ENCODE assay signal across 19 cellular contexts in the genomic region with DNA sequence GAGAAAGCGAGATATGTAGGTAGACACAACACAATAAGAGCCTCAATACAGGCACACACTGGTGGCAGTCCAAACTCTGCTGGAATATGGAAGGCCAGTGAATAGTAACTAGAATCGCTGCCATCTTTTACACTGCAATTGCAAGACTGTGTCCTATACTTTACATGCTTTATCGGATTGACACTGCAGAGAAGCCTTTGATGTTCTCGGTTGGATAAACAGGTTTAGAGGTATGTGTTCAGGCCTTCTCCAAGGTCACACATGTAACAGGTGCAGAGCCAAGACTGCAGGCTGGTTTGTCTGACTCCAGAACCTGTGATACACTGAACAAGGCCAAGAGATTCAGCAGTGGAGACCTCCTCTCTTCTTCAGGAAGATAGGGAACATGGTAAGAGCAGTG. TPM values are rescaled to one million over a fixed set of nuclear protein-coding genes. Genes with fewer than 3 reads are reported as not detected.
A peak's percentile ranks its signal among the peaks of the same experiment; 100 is the strongest.
DNase-seq lines count a peak whose midpoint lies in the region; ATAC-seq and TF ChIP-seq lines count a peak whose summit lies in the region.
"Had no signal": no experiment of that assay in that cellular context is flagged by ENCODE, and none has a peak within 500 bp of the region (broad histone marks: within the 10 kb centered on the region; RNA-seq: fewer than 3 reads in every experiment).

No MANE protein-coding gene starts in this region.

- no peak overlapping the region for H3K4me2 ChIP-seq in mammary epithelial cell (ENCODE audit: insufficient read depth, low read depth, low read length)
- H3K4me2 ChIP-seq: A549, BLaER1 had no signal

- no peak overlapping the region for H3K27ac ChIP-seq in mammary epithelial cell (ENCODE audit: insufficient read depth, low read depth, low read length)
- H3K27ac ChIP-seq: 22Rv1, A549, BLaER1 had no signal

- H3K27me3 Mint-ChIP-seq in MCF 10A (ENCODE audit: insufficient read depth, unreplicated experiment) (no peaks in the 10 kb centered on the region), memory B cell (no peaks in the 10 kb centered on the region)
- no peaks in the 10 kb centered on the region for H3K27me3 Mint-ChIP-seq in stimulated activated memory B cell treated with anti-CD40 and anti-IgM and Interleukin-4, amounts not matched to agents 10 μg/mL and 1 μg/mL and 100 μg/mL, for 72 hours
- H3K27me3 Mint-ChIP-seq: CD4-positive, alpha-beta memory T cell; CD4-positive, CD25-positive, alpha-beta regulatory T cell; CD8-positive, alpha-beta memory T cell had no signal

- H3K36me3 ChIP-seq in mammary epithelial cell (ENCODE audit: insufficient read depth, low read length) = no peaks in the 10 kb centered on the region
- H3K36me3 ChIP-seq: BE2C had no signal

- dilution Hi-C loops in mammary epithelial cell (cut with HindIII; ENCODE audit: low sequenced_read_pairs) = no loop called here

- no peak overlapping the region for H2AFZ ChIP-seq in mammary epithelial cell (ENCODE audit: low read depth, low read length)

- no peaks in the 10 kb centered on the region for H3K9me3 ChIP-seq in mammary epithelial cell (replicated peaks; ENCODE audit: insufficient read depth, low read length)
- H3K9me3 ChIP-seq: A549, BE2C had no signal

- H3K4me1 Mint-ChIP-seq in MCF 10A (ENCODE audit: insufficient read depth, unreplicated experiment) (peaks cover 9% of the 10 kb centered on the region), memory B cell (peaks cover 10% of the 10 kb centered on the region)
- H3K4me1 Mint-ChIP-seq in stimulated activated memory B cell treated with anti-CD40 and anti-IgM and Interleukin-4, amounts not matched to agents 10 μg/mL and 1 μg/mL and 100 μg/mL, for 72 hours = peaks cover 10% of the 10 kb centered on the region

- H3K4me3 ChIP-seq in mammary epithelial cell (replicated peaks in 1 of 3; ENCODE audit: insufficient read depth in 1 of 3, low read depth in 2 of 3, low read length in 3 of 3) = no peak overlapping the region
- H3K4me3 ChIP-seq: A549, BLaER1 had no signal

- no peaks in the 10 kb centered on the region for H3K27me3 ChIP-seq in mammary epithelial cell (ENCODE audit: insufficient read depth, low read length)
- H3K27me3 ChIP-seq: BE2C, BLaER1 had no signal

- H3K36me3 Mint-ChIP-seq in MCF 10A (ENCODE audit: insufficient read depth, unreplicated experiment) (peaks cover 18% of the 10 kb centered on the region), memory B cell (peaks cover 7% of the 10 kb centered on the region)
- H3K36me3 Mint-ChIP-seq in stimulated activated memory B cell treated with anti-CD40 and anti-IgM and Interleukin-4, amounts not matched to agents 10 μg/mL and 1 μg/mL and 100 μg/mL, for 72 hours = peaks cover 5% of the 10 kb centered on the region

- no peaks in the 10 kb centered on the region for H3K9me3 Mint-ChIP-seq in MCF 10A (ENCODE audit: unreplicated experiment)
- no peaks in the 10 kb centered on the region for H3K9me3 Mint-ChIP-seq in memory B cell
- no peaks in the 10 kb centered on the region for H3K9me3 Mint-ChIP-seq in stimulated activated memory B cell treated with anti-CD40 and anti-IgM and Interleukin-4, amounts not matched to agents 10 μg/mL and 1 μg/mL and 100 μg/mL, for 72 hours
- H3K9me3 Mint-ChIP-seq: CD14-positive monocyte; CD4-positive, CD25-positive, alpha-beta regulatory T cell; CD8-positive, alpha-beta memory T cell had no signal

- peak overlapping the region; percentile 17 for H3K27ac Mint-ChIP-seq in MCF 10A (ENCODE audit: low read depth, unreplicated experiment)
- peak overlapping the region; percentile 54 for H3K27ac Mint-ChIP-seq in memory B cell
- peak overlapping the region; percentile 23 for H3K27ac Mint-ChIP-seq in stimulated activated memory B cell treated with anti-CD40 and anti-IgM and Interleukin-4, amounts not matched to agents 10 μg/mL and 1 μg/mL and 100 μg/mL, for 72 hours
- H3K27ac Mint-ChIP-seq: CD4-positive, alpha-beta memory T cell; CD4-positive, CD25-positive, alpha-beta regulatory T cell had no signal

- in situ Hi-C loops in mammary epithelial cell (cut with MboI; ENCODE audit: low sequenced_read_pairs in 2 of 2) = no loop called here

- no peaks in the 10 kb centered on the region for H4K20me1 ChIP-seq in mammary epithelial cell (ENCODE audit: insufficient read depth, low read length)
- H4K20me1 ChIP-seq: BLaER1 had no signal

- CTCF ChIA-PET in MCF 10A (lab: Yijun Ruan, JAX) (no interaction called here), mammary epithelial cell (lab: Charles Lee; ENCODE audit: low non-redundant PET) (no interaction called here)

- ATAC-seq in memory B cell (ENCODE audit: low read depth) = no peak
- ATAC-seq in stimulated activated memory B cell treated with anti-CD40 and anti-IgM and Interleukin-4, amounts not matched to agents 10 μg/mL and 1 μg/mL and 100 μg/mL, for 72 hours = no peak
- ATAC-seq: A549 had no signal

- H3K79me2 ChIP-seq in mammary epithelial cell (ENCODE audit: insufficient read depth, low read length) = no peaks in the 10 kb centered on the region

- WGBS in mammary epithelial cell (ENCODE audit: low coverage, missing lambda C conversion rate) = 77% methylated on average over 4 of the region's 4 CpGs

- no peak overlapping the region for H3K9ac ChIP-seq in mammary epithelial cell (ENCODE audit: insufficient read depth, low read length)
- H3K9ac ChIP-seq: BLaER1 had no signal

- H3K4me3 Mint-ChIP-seq in MCF 10A (ENCODE audit: unreplicated experiment) = no peak overlapping the region
- H3K4me3 Mint-ChIP-seq in memory B cell = no peak overlapping the region
- no peak overlapping the region for H3K4me3 Mint-ChIP-seq in stimulated activated memory B cell treated with anti-CD40 and anti-IgM and Interleukin-4, amounts not matched to agents 10 μg/mL and 1 μg/mL and 100 μg/mL, for 72 hours
- H3K4me3 Mint-ChIP-seq: CD14-positive monocyte; CD8-positive, alpha-beta memory T cell had no signal

- intact Hi-C loops in MCF 10A (cut with micrococcal nuclease) (no loop called here), mammary epithelial cell (cut with micrococcal nuclease) (no loop called here)

- DNase-seq in MCF 10A (ENCODE audit: unreplicated experiment) = no peak
- no peak for DNase-seq in mammary epithelial cell
- no peak for DNase-seq in memory B cell (ENCODE audit: low spot score in 2 of 2)
- DNase-seq in DMS 273 (lab: John Stamatoyannopoulos, UW; ENCODE audit: unreplicated experiment) = no peak
- DNase-seq in HuH-7 (ENCODE audit: low spot score) = no peak
- DNase-seq: BE2C; C1 segment of cervical spinal cord; CD4-positive, alpha-beta memory T cell; CD4-positive, CD25-positive, alpha-beta regulatory T cell; CD8-positive, alpha-beta memory T cell; COR-L47; DMS79 treated with DMSO at 0.1 percent for 48 hours; GF-D8 had no signal

- BruUV-seq in MCF 10A (replicated peaks; lab: Mats Ljungman, UMichigan) (no TSS peak), mammary epithelial cell (replicated peaks; lab: Mats Ljungman, UMichigan) (no TSS peak)

- TF ChIP-seq CTCF in MCF 10A (IDR thresholded peaks at IDR 0.05; ENCODE audit: unreplicated experiment) (no peak), mammary epithelial cell (conservative IDR thresholded peaks at IDR 0.05 in 1 of 2, IDR thresholded peaks at IDR 0.05 in 1 of 2; ENCODE audit: extremely low read depth in 1 of 2, insufficient read depth in 1 of 2, low read depth in 1 of 2, low read length in 2 of 2) (no peak)

- POLR2A ChIA-PET in MCF 10A (lab: Yijun Ruan, JAX) = no interaction called here

- peaks cover 6% of the 10 kb centered on the region for H3K4me1 ChIP-seq in mammary epithelial cell (ENCODE audit: insufficient read depth, low read length)
- H3K4me1 ChIP-seq: A549, BE2C, BLaER1 had no signal

RNA-seq across cellular contexts. Expression of a gene that starts 5.1 kb away (rescaled TPM):
- total RNA-seq in MCF 10A (2022) (45.5 and 55.7 TPM in 2 replicates), mammary epithelial cell (100 to 1,000 TPM in 1 of 2 donors, 10 to 100 TPM in 1; 18.2 to 169 TPM)
- polyA plus RNA-seq in mammary epithelial cell = 113 TPM
- polyA minus RNA-seq in mammary epithelial cell = 140 TPM
- total RNA-seq: CD4-positive, alpha-beta memory T cell; CD4-positive, CD25-positive, alpha-beta regulatory T cell; CD8-positive, alpha-beta memory T cell had no signal
- polyA plus RNA-seq: CD14-positive monocyte; CD4-positive, alpha-beta memory T cell; CD4-positive, CD25-positive, alpha-beta regulatory T cell; CD8-positive, alpha-beta memory T cell had no signal

RNA-seq across cellular contexts. Expression of a gene that starts 22.7 kb away (rescaled TPM):
- total RNA-seq in MCF 10A (2022) = 12.2 and 12.7 TPM in 2 replicates
- 10 to 100 TPM in 1 of 2 donors, 1 to 10 TPM in 1; 2.7 to 17.9 TPM for total RNA-seq in mammary epithelial cell
- 9.6 TPM for polyA plus RNA-seq in mammary epithelial cell
- not detected for polyA minus RNA-seq in mammary epithelial cell
- total RNA-seq: CD4-positive, alpha-beta memory T cell; CD8-positive, alpha-beta memory T cell had no signal
- polyA plus RNA-seq: CD14-positive monocyte; CD4-positive, alpha-beta memory T cell; CD8-positive, alpha-beta memory T cell had no signal

RNA-seq across cellular contexts. Expression of a gene that starts 34.6 kb away (rescaled TPM):
- total RNA-seq in MCF 10A (2022) = not detected in 2 replicates
- total RNA-seq in mammary epithelial cell = not detected
- polyA plus RNA-seq in mammary epithelial cell = not detected
- not detected for polyA minus RNA-seq in mammary epithelial cell
- total RNA-seq: A172; CD4-positive, alpha-beta memory T cell; CD4-positive, CD25-positive, alpha-beta regulatory T cell; CD8-positive, alpha-beta memory T cell had no signal
- polyA plus RNA-seq: A549; CD14-positive monocyte; CD4-positive, alpha-beta memory T cell; CD4-positive, CD25-positive, alpha-beta regulatory T cell; CD8-positive, alpha-beta memory T cell had no signal

RNA-seq across cellular contexts. Expression of a gene that starts 50.7 kb away (rescaled TPM):
- total RNA-seq in MCF 10A (2022) = 23.6 and 31.8 TPM in 2 replicates
- total RNA-seq in mammary epithelial cell = 100 to 1,000 TPM in 1 of 2 donors, 10 to 100 TPM in 1; 34.2 to 108 TPM
- polyA plus RNA-seq in mammary epithelial cell = 16.5 TPM
- polyA minus RNA-seq in mammary epithelial cell = 14.4 TPM

RNA-seq across cellular contexts. Expression of a gene that starts 51.2 kb away (rescaled TPM):
- total RNA-seq in MCF 10A (2022) (60.9 and 83.4 TPM in 2 replicates), mammary epithelial cell (10 to 100 TPM; 67.5 to 98.9 TPM)
- polyA plus RNA-seq in mammary epithelial cell = 39.2 TPM
- polyA minus RNA-seq in mammary epithelial cell = 10.6 TPM
